35 cellular contexts compared by ENCODE assay signal in genomic region chr4:158490629-158491028, GRCh38. TPM values are rescaled to one million over a fixed set of nuclear protein-coding genes. Genes with fewer than 3 reads are reported as not detected.
"Had no signal": no experiment of that assay in that cellular context is flagged by ENCODE, and none has a peak within 500 bp of the region (broad histone marks: within the 10 kb centered on the region; RNA-seq: fewer than 3 reads in every experiment).

No MANE protein-coding gene starts in this region.

- H3K36me3 ChIP-seq: adrenal gland, brain microvascular endothelial cell, breast epithelium had no signal

- H3K9me3 Mint-ChIP-seq: activated B cell treated with CpG ODN at 0.5 μM for 24 hours; activated T-helper 1 cell treated with anti-CD3 and anti-CD28 coated beads, Interleukin-12 subunit alpha, Interleukin-12 subunit beta, Interleukin-2, Interleukin-4 antibody, amounts not matched to agents 30 ng/mL and 10 ng/mL and 1 ng/mL, durations not matched to agents 14 hours and 24 hours and 36 hours; activated T-helper 2 cell treated with anti-CD3 and anti-CD28 coated beads, Interferon-gamma antibody, Interleukin-2, Interleukin-4, amounts not matched to agents 10 μg/mL and 5 μg/mL and 100 μg/mL, durations not matched to agents 14 hours and 24 hours and 36 hours; T-helper 1 cell treated with Interleukin-12 subunit alpha and Interleukin-12 subunit beta and Interleukin-4 antibody, amounts not matched to agents 30 μg/mL and 1 μg/mL, for 36 hours had no signal

- DNase-seq: activated B cell treated with CpG ODN at 0.5 μM for 24 hours; activated CD4-positive, alpha-beta memory T cell treated with anti-CD3 and anti-CD28 coated beads, Interleukin-2, amount 10 ng/mL, durations not matched to agents 7 days and 5 days; activated CD4-positive, alpha-beta T cell treated with anti-CD3 and anti-CD28 coated beads for 4 hours; activated CD4-positive, alpha-beta T cell treated with anti-CD3 and anti-CD28 coated beads, Interleukin-2, amount 10 ng/mL, durations not matched to agents 24 days and 14 days; activated CD4-positive, alpha-beta T cell treated with anti-CD3 and anti-CD28 coated beads, Interleukin-2, amount 50 U/mL, for 1 hour; activated CD4-positive, alpha-beta T cell treated with anti-CD3 and anti-CD28 coated beads, Interleukin-2, amount 50 U/mL, for 4 hours; activated CD4-positive, CD25-positive, alpha-beta regulatory T cell treated with anti-CD3 and anti-CD28 coated beads, Interleukin-2, amount 50 U/mL, for 72 hours; activated CD8-positive, alpha-beta memory T cell treated with anti-CD3 and anti-CD28 coated beads for 24 hours; activated CD8-positive, alpha-beta memory T cell treated with anti-CD3 and anti-CD28 coated beads, Interleukin-2, amount 10 ng/mL, durations not matched to agents 7 days and 5 days; activated CD8-positive, alpha-beta memory T cell treated with anti-CD3 and anti-CD28 coated beads, Interleukin-2, amount 50 U/mL, for 48 hours; activated CD8-positive, alpha-beta T cell treated with anti-CD3 and anti-CD28 coated beads, Interleukin-2, amount 10 ng/mL, durations not matched to agents 7 days and 5 days; activated effector memory CD4-positive, alpha-beta T cell treated with Interleukin-2 at 50 U/mL for 16 hours; activated gamma-delta T cell; activated naive CD4-positive, alpha-beta T cell treated with anti-CD3 and anti-CD28 coated beads for 36 hours; activated naive CD4-positive, alpha-beta T cell treated with anti-CD3 and anti-CD28 coated beads, Interleukin-2, amount 50 U/mL, for 16 hours; activated naive CD8-positive, alpha-beta T cell treated with anti-CD3 and anti-CD28 coated beads for 36 hours; activated T-cell treated with anti-CD3 and anti-CD28 coated beads, Interleukin-2, amount 50 U/mL, for 24 hours; activated T-cell treated with anti-CD3 and anti-CD28 coated beads, Interleukin-2, amount 50 U/mL, for 72 hours; adrenal gland; amniotic stem cell; aorta; body of pancreas; brain microvascular endothelial cell; central memory CD4-positive, alpha-beta T cell; T-helper 1 cell; T-helper 2 cell; T-helper 9 cell had no signal

- H3K27me3 ChIP-seq: adrenal gland, body of pancreas, brain microvascular endothelial cell, breast epithelium had no signal

- H3K27ac ChIP-seq: adrenal gland, body of pancreas, brain microvascular endothelial cell, breast epithelium, VCaP had no signal

- H3K4me3 Mint-ChIP-seq: activated B cell treated with CpG ODN at 0.5 μM for 24 hours; activated CD4-positive, alpha-beta memory T cell treated with anti-CD3 and anti-CD28 coated beads, Interleukin-2, amount 10 ng/mL, durations not matched to agents 7 days and 5 days; activated CD4-positive, alpha-beta T cell treated with anti-CD3 and anti-CD28 coated beads, Interleukin-2, amount 10 ng/mL, durations not matched to agents 24 days and 14 days; activated CD8-positive, alpha-beta memory T cell treated with anti-CD3 and anti-CD28 coated beads, Interleukin-2, amount 10 ng/mL, durations not matched to agents 7 days and 5 days; activated CD8-positive, alpha-beta T cell treated with anti-CD3 and anti-CD28 coated beads, Interleukin-2, amount 10 ng/mL, durations not matched to agents 7 days and 5 days; activated naive CD4-positive, alpha-beta T cell treated with anti-CD3 and anti-CD28 coated beads for 36 hours; activated naive CD8-positive, alpha-beta T cell treated with anti-CD3 and anti-CD28 coated beads for 36 hours; activated T-cell treated with anti-CD3 and anti-CD28 coated beads, Interleukin-2, amount 50 U/mL, for 24 hours; activated T-cell treated with anti-CD3 and anti-CD28 coated beads, Interleukin-2, amount 50 U/mL, for 72 hours; activated T-helper 1 cell treated with anti-CD3 and anti-CD28 coated beads, Interleukin-12 subunit alpha, Interleukin-12 subunit beta, Interleukin-2, Interleukin-4 antibody, amounts not matched to agents 30 ng/mL and 10 ng/mL and 1 ng/mL, durations not matched to agents 14 hours and 24 hours and 36 hours; T-helper 1 cell treated with Interleukin-12 subunit alpha and Interleukin-12 subunit beta and Interleukin-4 antibody, amounts not matched to agents 30 μg/mL and 1 μg/mL, for 36 hours; T-helper 2 cell treated with Interferon-gamma antibody and Interleukin-4, amounts not matched to agents 5 μg/mL and 100 μg/mL, for 36 hours had no signal

- H3K4me1 ChIP-seq: adrenal gland, body of pancreas, breast epithelium had no signal

- H3K9me3 ChIP-seq: adrenal gland, body of pancreas, breast epithelium had no signal

- H3K27me3 Mint-ChIP-seq: activated B cell treated with CpG ODN at 0.5 μM for 24 hours; activated CD4-positive, alpha-beta T cell treated with anti-CD3 and anti-CD28 coated beads, Interleukin-2, amount 10 ng/mL, durations not matched to agents 24 days and 14 days; activated CD8-positive, alpha-beta memory T cell treated with anti-CD3 and anti-CD28 coated beads, Interleukin-2, amount 10 ng/mL, durations not matched to agents 7 days and 5 days; activated T-cell treated with anti-CD3 and anti-CD28 coated beads, Interleukin-2, amount 50 U/mL, for 24 hours had no signal

- H3K4me3 ChIP-seq: adrenal gland, body of pancreas, breast epithelium had no signal

- ATAC-seq: activated CD8-positive, alpha-beta memory T cell treated with anti-CD3 and anti-CD28 coated beads, Interleukin-2, amount 10 ng/mL, durations not matched to agents 7 days and 5 days; activated CD8-positive, alpha-beta T cell treated with anti-CD3 and anti-CD28 coated beads, Interleukin-2, amount 10 ng/mL, durations not matched to agents 7 days and 5 days; activated naive CD4-positive, alpha-beta T cell treated with anti-CD3 and anti-CD28 coated beads, Interleukin-2, amount 50 U/mL, for 72 hours; activated T-cell treated with anti-CD3 and anti-CD28 coated beads, Interleukin-2, amount 50 U/mL, for 72 hours; body of pancreas had no signal

- H3K4me1 Mint-ChIP-seq: activated B cell treated with CpG ODN at 0.5 μM for 24 hours; activated CD4-positive, alpha-beta memory T cell treated with anti-CD3 and anti-CD28 coated beads, Interleukin-2, amount 10 ng/mL, durations not matched to agents 7 days and 5 days; activated CD4-positive, alpha-beta T cell treated with anti-CD3 and anti-CD28 coated beads, Interleukin-2, amount 10 ng/mL, durations not matched to agents 24 days and 14 days; activated CD8-positive, alpha-beta memory T cell treated with anti-CD3 and anti-CD28 coated beads, Interleukin-2, amount 10 ng/mL, durations not matched to agents 7 days and 5 days; activated naive CD8-positive, alpha-beta T cell treated with anti-CD3 and anti-CD28 coated beads for 36 hours had no signal

- H3K36me3 Mint-ChIP-seq: activated CD8-positive, alpha-beta memory T cell treated with anti-CD3 and anti-CD28 coated beads, Interleukin-2, amount 10 ng/mL, durations not matched to agents 7 days and 5 days; activated naive CD4-positive, alpha-beta T cell treated with anti-CD3 and anti-CD28 coated beads, Interleukin-2, amount 50 U/mL, for 72 hours; activated naive CD8-positive, alpha-beta T cell treated with anti-CD3 and anti-CD28 coated beads for 36 hours had no signal

RNA-seq across cellular contexts. Expression of gene RXFP1, which starts 31.1 kb away (rescaled TPM):
- total RNA-seq: activated B cell treated with CpG ODN at 0.5 μM for 24 hours; activated CD4-positive, alpha-beta memory T cell treated with anti-CD3 and anti-CD28 coated beads, Interleukin-2, amount 10 ng/mL, durations not matched to agents 7 days and 5 days; activated CD4-positive, alpha-beta T cell treated with anti-CD3 and anti-CD28 coated beads, Interleukin-2, amount 10 ng/mL, durations not matched to agents 24 days and 14 days; activated CD8-positive, alpha-beta memory T cell treated with anti-CD3 and anti-CD28 coated beads, Interleukin-2, amount 10 ng/mL, durations not matched to agents 7 days and 5 days; activated CD8-positive, alpha-beta T cell treated with anti-CD3 and anti-CD28 coated beads, Interleukin-2, amount 10 ng/mL, durations not matched to agents 7 days and 5 days; activated naive CD4-positive, alpha-beta T cell treated with anti-CD3 and anti-CD28 coated beads for 36 hours; activated naive CD4-positive, alpha-beta T cell treated with anti-CD3 and anti-CD28 coated beads, Interleukin-2, amount 50 U/mL, for 72 hours; activated naive CD8-positive, alpha-beta T cell treated with anti-CD3 and anti-CD28 coated beads for 36 hours; activated T-cell treated with anti-CD3 and anti-CD28 coated beads, Interleukin-2, amount 50 U/mL, for 72 hours; activated T-helper 1 cell treated with anti-CD3 and anti-CD28 coated beads, Interleukin-12 subunit alpha, Interleukin-12 subunit beta, Interleukin-2, Interleukin-4 antibody, amounts not matched to agents 30 ng/mL and 10 ng/mL and 1 ng/mL, durations not matched to agents 14 hours and 24 hours and 36 hours; activated T-helper 2 cell treated with anti-CD3 and anti-CD28 coated beads, Interferon-gamma antibody, Interleukin-2, Interleukin-4, amounts not matched to agents 10 μg/mL and 5 μg/mL and 100 μg/mL, durations not matched to agents 14 hours and 24 hours and 36 hours; body of pancreas; cardiac septum had no signal
